In genomic region chr14:64081174-64081746, GRCh38 we compare ENCODE assay signal across 10 cellular contexts.
"Had no signal": no experiment of that assay in that cellular context is flagged by ENCODE, and none has a peak within 500 bp of the region (broad histone marks: within the 10 kb centered on the region; RNA-seq: fewer than 3 reads in every experiment).

No MANE protein-coding gene starts in this region.

- H3K9me3 Mint-ChIP-seq: activated naive CD8-positive, alpha-beta T cell treated with anti-CD3 and anti-CD28 coated beads, Interleukin-2, amount 10 ng/mL, durations not matched to agents 7 days and 5 days; naive B cell; type B pancreatic cell had no signal

- H3K27me3 ChIP-seq: SJCRH30 had no signal

- H3K27ac Mint-ChIP-seq: activated naive CD8-positive, alpha-beta T cell treated with anti-CD3 and anti-CD28 coated beads, Interleukin-2, amount 10 ng/mL, durations not matched to agents 7 days and 5 days; type B pancreatic cell had no signal

- H3K9me3 ChIP-seq: lower lobe of right lung, SJCRH30 had no signal

- DNase-seq: activated naive CD8-positive, alpha-beta T cell treated with anti-CD3 and anti-CD28 coated beads, Interleukin-2, amount 10 ng/mL, durations not matched to agents 7 days and 5 days; hypothalamus; kidney glomerular epithelial cell; lower lobe of right lung; naive B cell; retina; SJCRH30 had no signal

- ATAC-seq: lower lobe of right lung had no signal

- H3K27ac ChIP-seq: lower lobe of right lung, SJCRH30, skin epidermis, VCaP had no signal

- H3K4me3 ChIP-seq: lower lobe of right lung, SJCRH30, skin epidermis had no signal

- H3K4me1 Mint-ChIP-seq: activated naive CD8-positive, alpha-beta T cell treated with anti-CD3 and anti-CD28 coated beads, Interleukin-2, amount 10 ng/mL, durations not matched to agents 7 days and 5 days; naive B cell had no signal

- H3K4me3 Mint-ChIP-seq: activated naive CD8-positive, alpha-beta T cell treated with anti-CD3 and anti-CD28 coated beads, Interleukin-2, amount 10 ng/mL, durations not matched to agents 7 days and 5 days; naive B cell; type B pancreatic cell had no signal

- H3K27me3 Mint-ChIP-seq: activated naive CD8-positive, alpha-beta T cell treated with anti-CD3 and anti-CD28 coated beads, Interleukin-2, amount 10 ng/mL, durations not matched to agents 7 days and 5 days; naive B cell; type B pancreatic cell had no signal

- H3K4me1 ChIP-seq: lower lobe of right lung, SJCRH30 had no signal
